ENCODE assay signal across 8 cellular contexts in the genomic region with DNA sequence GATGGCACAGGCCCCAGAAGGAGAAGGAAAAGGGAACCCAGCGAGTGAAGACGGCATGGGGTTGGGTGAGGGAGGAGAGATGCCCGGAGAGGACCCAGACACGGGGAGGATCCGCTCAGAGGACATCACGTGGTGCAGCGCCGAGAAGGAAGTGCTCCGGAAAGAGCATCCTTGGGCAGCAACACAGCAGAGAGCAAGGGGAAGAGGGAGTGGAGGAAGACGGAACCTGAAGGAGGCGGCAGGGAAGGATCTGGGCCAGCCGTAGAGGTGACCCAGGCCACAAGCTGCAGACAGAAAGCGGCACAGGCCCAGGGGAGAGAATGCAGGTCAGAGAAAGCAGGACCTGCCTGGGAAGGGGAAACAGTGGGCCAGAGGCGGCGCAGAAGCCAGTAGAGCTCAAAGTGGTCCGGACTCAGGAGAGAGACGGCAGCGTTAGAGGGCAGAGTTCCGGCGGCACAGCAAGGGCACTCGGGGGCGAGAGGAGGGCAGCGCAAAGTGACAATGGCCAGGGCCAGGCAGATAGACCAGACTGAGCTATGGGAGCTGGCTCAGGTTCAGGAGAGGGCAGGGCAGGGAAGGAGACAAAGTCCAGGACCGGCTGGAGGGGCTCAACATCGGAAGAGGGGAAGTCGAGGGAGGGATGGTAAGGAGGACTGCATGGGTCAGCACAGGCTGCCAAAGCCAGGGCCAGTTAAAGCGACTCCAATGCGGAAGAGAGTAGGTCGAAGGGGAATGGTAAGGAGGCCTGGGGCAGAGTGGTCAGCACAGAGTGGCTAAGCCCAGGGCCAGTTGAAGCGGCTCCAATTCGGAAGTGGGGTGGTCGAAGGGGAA. TPM values are rescaled to one million over a fixed set of nuclear protein-coding genes. Genes with fewer than 3 reads are reported as not detected.
DNase-seq lines count a peak whose midpoint lies in the region; ATAC-seq and TF ChIP-seq lines count a peak whose summit lies in the region.

No MANE protein-coding gene starts in this region.

- H3K9me3 ChIP-seq in OCI-LY7 (ENCODE audit: low read length), result no peaks in the 10 kb centered on the region

- H3K27ac Mint-ChIP-seq in natural killer cell treated with Interleukin-12 subunit alpha and Interleukin-12 subunit beta and Interleukin-15 and Interleukin-18, amount 100 ng/mL, for 72 hours, result peak overlapping the region; percentile 91 to 96

- peaks cover 17% of the 10 kb centered on the region for H4K20me1 ChIP-seq in OCI-LY7 (ENCODE audit: insufficient read depth, low read length)

- intact Hi-C loops in OCI-LY7 (cut with micrococcal nuclease; ENCODE audit: unreplicated experiment), result no loop called here

- H3K79me2 ChIP-seq in OCI-LY7 (ENCODE audit: insufficient read depth, low read depth, low read length), result peaks cover 67% of the 10 kb centered on the region

- CTCF ChIA-PET in AG04449 (lab: Yijun Ruan, JAX) (interaction anchor here (2.0 kb wide), 1 partner anchor 28 kb away, joined by 10 read pairs; no protein-coding TSS in a partner anchor), OCI-LY7 (lab: Charles Lee; ENCODE audit: unreplicated experiment) (no interaction called here)

- POLR2A ChIA-PET in AG04449 (lab: Yijun Ruan, JAX) (interaction anchor here (0.9 kb wide), 1 partner anchor 10 kb away, joined by 3 read pairs; no protein-coding TSS in a partner anchor), OCI-LY7 (lab: Charles Lee) (interaction anchor here (0.5 to 0.7 kb wide), 3 partner anchors 28 to 746 kb away, joined by 3 to 8 read pairs (median 4); a partner anchor contains a TSS)

- no peaks in the 10 kb centered on the region for H3K27me3 Mint-ChIP-seq in natural killer cell treated with Interleukin-12 subunit alpha and Interleukin-12 subunit beta and Interleukin-15 and Interleukin-18, amount 100 ng/mL, for 72 hours

- peak; percentile 32 for TF ChIP-seq POLR2A in GM18526 (IDR thresholded peaks at IDR 0.05; ENCODE audit: extremely low read depth, insufficient read length)

- H3K4me1 Mint-ChIP-seq in natural killer cell treated with Interleukin-12 subunit alpha and Interleukin-12 subunit beta and Interleukin-15 and Interleukin-18, amount 100 ng/mL, for 72 hours (ENCODE audit: low read depth in 2 of 2), result peaks cover 24 to 33% of the 10 kb centered on the region in 2 donors

- no TSS peak for BruUV-seq in OCI-LY7 (replicated peaks; lab: Mats Ljungman, UMichigan)

- no peak overlapping the region for H2AFZ ChIP-seq in OCI-LY7 (ENCODE audit: low read length)

- H3K4me2 ChIP-seq in OCI-LY7 (ENCODE audit: low read length), result peak overlapping the region; percentile 96

- H3K4me1 ChIP-seq in OCI-LY7 (ENCODE audit: insufficient read depth, low read length, poor library complexity, severe bottlenecking), result peaks cover 68% of the 10 kb centered on the region

- peak overlapping the region; percentile 84 for H3K27ac ChIP-seq in OCI-LY7 (ENCODE audit: low read depth, low read length, poor library complexity, severe bottlenecking)
- H3K27ac ChIP-seq in temporal lobe (ENCODE audit: low read depth, low read length), result peak overlapping the region; percentile 44

- no peaks in the 10 kb centered on the region for H3K9me2 ChIP-seq in OCI-LY7 (ENCODE audit: insufficient read depth, low read length)

- H3K36me3 ChIP-seq in OCI-LY7 (ENCODE audit: insufficient read depth, low read length), result peaks cover 30% of the 10 kb centered on the region

- ATAC-seq in natural killer cell treated with Interleukin-12 subunit alpha and Interleukin-12 subunit beta and Interleukin-15 and Interleukin-18, amount 100 ng/mL, for 72 hours, result peak; percentile 40 to 55
- ATAC-seq in GM18517 (IDR thresholded peaks at IDR 0.05; ENCODE audit: unreplicated experiment), result no peak

- H3K4me3 ChIP-seq in AG04449 (ENCODE audit: low read depth, low read length) (peak overlapping the region; percentile 84), OCI-LY7 (ENCODE audit: low read depth, low read length, poor library complexity, severe bottlenecking) (peak overlapping the region; percentile 86), fibroblast of villous mesenchyme (ENCODE audit: low read depth, low read length) (peak overlapping the region; percentile 82)

- TF ChIP-seq CTCF in AG04449 (IDR thresholded peaks at IDR 0.05; ENCODE audit: insufficient read depth, low read length, missing control alignments) (no peak), OCI-LY7 (conservative IDR thresholded peaks at IDR 0.05; ENCODE audit: low read length) (0 out of 2 replicates have a peak, but pooled peaks have one; percentile 10), fibroblast of villous mesenchyme (IDR thresholded peaks at IDR 0.05; ENCODE audit: insufficient read depth, low read depth, low read length) (no peak)

- DNase-seq in AG04449 (ENCODE audit: low read depth, low spot score), result peak; percentile 7
- DNase-seq in OCI-LY7 (ENCODE audit: low spot score), result peak; percentile 69
- DNase-seq in activated effector memory CD4-positive, alpha-beta T cell treated with Interleukin-2 at 50 U/mL for 16 hours, result peak; percentile 32
- peak; percentile 64 for DNase-seq in fibroblast of villous mesenchyme (ENCODE audit: low read depth)
- DNase-seq in natural killer cell treated with Interleukin-12 subunit alpha and Interleukin-12 subunit beta and Interleukin-15 and Interleukin-18, amount 100 ng/mL, for 72 hours (ENCODE audit: low spot score), result peak; percentile 69

- H3K4me3 Mint-ChIP-seq in natural killer cell treated with Interleukin-12 subunit alpha and Interleukin-12 subunit beta and Interleukin-15 and Interleukin-18, amount 100 ng/mL, for 72 hours, result peak overlapping the region; percentile 100

- H3K9me3 Mint-ChIP-seq in natural killer cell treated with Interleukin-12 subunit alpha and Interleukin-12 subunit beta and Interleukin-15 and Interleukin-18, amount 100 ng/mL, for 72 hours, result no peaks in the 10 kb centered on the region

- H3K36me3 Mint-ChIP-seq in natural killer cell treated with Interleukin-12 subunit alpha and Interleukin-12 subunit beta and Interleukin-15 and Interleukin-18, amount 100 ng/mL, for 72 hours, result peaks cover 9% of the 10 kb centered on the region

RNA-seq across cellular contexts. Expression of a gene that starts 1.0 kb away (rescaled TPM):
- total RNA-seq in OCI-LY7 (2014; rRNA removed; shearing (Covaris generic)), result 194 and 211 TPM in 2 replicates
- total RNA-seq in OCI-LY7 (2022) (177 and 186 TPM in 2 replicates), fibroblast of villous mesenchyme (49.7 and 69.9 TPM in 2 replicates), temporal lobe (19.9 TPM)
- 100 to 1,000 TPM; 157 to 251 TPM for total RNA-seq in natural killer cell treated with Interleukin-12 subunit alpha and Interleukin-12 subunit beta and Interleukin-15 and Interleukin-18, amount 100 ng/mL, for 72 hours

RNA-seq across cellular contexts. Expression of a gene that starts 32.6 kb away (rescaled TPM):
- total RNA-seq in OCI-LY7 (2014; rRNA removed; shearing (Covaris generic)), result 17.6 and 21.9 TPM in 2 replicates
- total RNA-seq in OCI-LY7 (2022), result 11.2 and 11.6 TPM in 2 replicates
- under 0.01 and 0.64 TPM in 2 replicates for total RNA-seq in fibroblast of villous mesenchyme
- not detected for total RNA-seq in natural killer cell treated with Interleukin-12 subunit alpha and Interleukin-12 subunit beta and Interleukin-15 and Interleukin-18, amount 100 ng/mL, for 72 hours
- total RNA-seq in temporal lobe, result 0.49 TPM

RNA-seq across cellular contexts. Expression of a gene that starts 40.8 kb away (rescaled TPM):
- 3.5 and 11.1 TPM in 2 replicates for total RNA-seq in OCI-LY7 (2014; rRNA removed; shearing (Covaris generic))
- total RNA-seq in OCI-LY7 (2022) (10.6 and 12.5 TPM in 2 replicates), fibroblast of villous mesenchyme (1.3 and 2.2 TPM in 2 replicates), temporal lobe (4.9 TPM)
- 1 to 10 TPM; 1.3 to 8.7 TPM for total RNA-seq in natural killer cell treated with Interleukin-12 subunit alpha and Interleukin-12 subunit beta and Interleukin-15 and Interleukin-18, amount 100 ng/mL, for 72 hours

RNA-seq across cellular contexts. Expression of a gene that starts 41.1 kb away (rescaled TPM):
- 2.6 TPM in 1 of 2 replicates, not detected in the other for total RNA-seq in OCI-LY7 (2014; rRNA removed; shearing (Covaris generic))
- total RNA-seq in OCI-LY7 (2022) (not detected in 2 replicates), fibroblast of villous mesenchyme (not detected in 2 replicates), temporal lobe (0.98 TPM)
- total RNA-seq in natural killer cell treated with Interleukin-12 subunit alpha and Interleukin-12 subunit beta and Interleukin-15 and Interleukin-18, amount 100 ng/mL, for 72 hours, result not detected

RNA-seq across cellular contexts. Expression of a gene that starts 50.0 kb away (rescaled TPM):
- total RNA-seq in OCI-LY7 (2014; rRNA removed; shearing (Covaris generic)), result 0.85 and 2.8 TPM in 2 replicates
- 2.2 and 2.5 TPM in 2 replicates for total RNA-seq in OCI-LY7 (2022)
- under 0.01 TPM in 1 of 2 replicates, not detected in the other for total RNA-seq in fibroblast of villous mesenchyme
- not detected for total RNA-seq in natural killer cell treated with Interleukin-12 subunit alpha and Interleukin-12 subunit beta and Interleukin-15 and Interleukin-18, amount 100 ng/mL, for 72 hours
- 0.49 TPM for total RNA-seq in temporal lobe

Comparison
In these comparisons a context has a peak if more than half of its experiments do, and no peak if none do; other contexts are left out.
1. DNase-seq: peak in every context shown above with its lines; median percentile 69 in OCI-LY7; 69 in natural killer cell treated with Interleukin-12 subunit alpha and Interleukin-12 subunit beta and Interleukin-15 and Interleukin-18, amount 100 ng/mL, for 72 hours; 64 in fibroblast of villous mesenchyme; 32 in activated effector memory CD4-positive, alpha-beta T cell treated with Interleukin-2 at 50 U/mL for 16 hours; 7 in AG04449.